1 cellular context compared by ENCODE assay signal in the genomic region with DNA sequence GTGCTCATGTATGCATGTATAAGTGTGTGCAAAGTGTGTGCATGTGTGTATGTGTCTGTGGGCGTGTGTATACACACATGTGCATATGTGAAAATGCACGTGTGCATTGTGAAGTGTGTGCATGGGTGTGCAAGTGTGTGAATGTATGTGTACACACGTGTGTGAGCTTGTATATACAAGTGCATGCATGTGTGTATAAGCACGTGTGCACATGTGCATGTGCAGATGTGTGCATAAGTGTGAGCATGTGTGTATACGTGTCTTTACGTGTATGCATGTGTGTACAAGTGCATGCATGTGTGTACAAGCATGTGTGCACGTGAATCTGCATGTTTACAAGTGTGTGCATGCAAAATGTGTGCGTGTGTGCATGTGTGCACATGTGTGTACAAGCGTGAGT.
A peak's percentile ranks its signal among the peaks of the same experiment; 100 is the strongest.
TF ChIP-seq lines count a peak whose summit lies in the region.

No MANE protein-coding gene starts in this region.

TF ChIP-seq in WTC11, 78 proteins besides CTCF, POLR2A, EP300 and RAD21 (continued from another document):
- TF ChIP-seq, protein P1, sequence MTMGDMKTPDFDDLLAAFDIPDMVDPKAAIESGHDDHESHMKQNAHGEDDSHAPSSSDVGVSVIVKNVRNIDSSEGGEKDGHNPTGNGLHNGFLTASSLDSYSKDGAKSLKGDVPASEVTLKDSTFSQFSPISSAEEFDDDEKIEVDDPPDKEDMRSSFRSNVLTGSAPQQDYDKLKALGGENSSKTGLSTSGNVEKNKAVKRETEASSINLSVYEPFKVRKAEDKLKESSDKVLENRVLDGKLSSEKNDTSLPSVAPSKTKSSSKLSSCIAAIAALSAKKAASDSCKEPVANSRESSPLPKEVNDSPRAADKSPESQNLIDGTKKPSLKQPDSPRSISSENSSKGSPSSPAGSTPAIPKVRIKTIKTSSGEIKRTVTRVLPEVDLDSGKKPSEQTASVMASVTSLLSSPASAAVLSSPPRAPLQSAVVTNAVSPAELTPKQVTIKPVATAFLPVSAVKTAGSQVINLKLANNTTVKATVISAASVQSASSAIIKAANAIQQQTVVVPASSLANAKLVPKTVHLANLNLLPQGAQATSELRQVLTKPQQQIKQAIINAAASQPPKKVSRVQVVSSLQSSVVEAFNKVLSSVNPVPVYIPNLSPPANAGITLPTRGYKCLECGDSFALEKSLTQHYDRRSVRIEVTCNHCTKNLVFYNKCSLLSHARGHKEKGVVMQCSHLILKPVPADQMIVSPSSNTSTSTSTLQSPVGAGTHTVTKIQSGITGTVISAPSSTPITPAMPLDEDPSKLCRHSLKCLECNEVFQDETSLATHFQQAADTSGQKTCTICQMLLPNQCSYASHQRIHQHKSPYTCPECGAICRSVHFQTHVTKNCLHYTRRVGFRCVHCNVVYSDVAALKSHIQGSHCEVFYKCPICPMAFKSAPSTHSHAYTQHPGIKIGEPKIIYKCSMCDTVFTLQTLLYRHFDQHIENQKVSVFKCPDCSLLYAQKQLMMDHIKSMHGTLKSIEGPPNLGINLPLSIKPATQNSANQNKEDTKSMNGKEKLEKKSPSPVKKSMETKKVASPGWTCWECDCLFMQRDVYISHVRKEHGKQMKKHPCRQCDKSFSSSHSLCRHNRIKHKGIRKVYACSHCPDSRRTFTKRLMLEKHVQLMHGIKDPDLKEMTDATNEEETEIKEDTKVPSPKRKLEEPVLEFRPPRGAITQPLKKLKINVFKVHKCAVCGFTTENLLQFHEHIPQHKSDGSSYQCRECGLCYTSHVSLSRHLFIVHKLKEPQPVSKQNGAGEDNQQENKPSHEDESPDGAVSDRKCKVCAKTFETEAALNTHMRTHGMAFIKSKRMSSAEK (CRISPR knock-in tag; IDR thresholded peaks at IDR 0.05; ENCODE audit: borderline replicate concordance): no peak
- no peak for TF ChIP-seq ZNF671 (CRISPR knock-in tag; IDR thresholded peaks at IDR 0.05)
- TF ChIP-seq, protein P2, sequence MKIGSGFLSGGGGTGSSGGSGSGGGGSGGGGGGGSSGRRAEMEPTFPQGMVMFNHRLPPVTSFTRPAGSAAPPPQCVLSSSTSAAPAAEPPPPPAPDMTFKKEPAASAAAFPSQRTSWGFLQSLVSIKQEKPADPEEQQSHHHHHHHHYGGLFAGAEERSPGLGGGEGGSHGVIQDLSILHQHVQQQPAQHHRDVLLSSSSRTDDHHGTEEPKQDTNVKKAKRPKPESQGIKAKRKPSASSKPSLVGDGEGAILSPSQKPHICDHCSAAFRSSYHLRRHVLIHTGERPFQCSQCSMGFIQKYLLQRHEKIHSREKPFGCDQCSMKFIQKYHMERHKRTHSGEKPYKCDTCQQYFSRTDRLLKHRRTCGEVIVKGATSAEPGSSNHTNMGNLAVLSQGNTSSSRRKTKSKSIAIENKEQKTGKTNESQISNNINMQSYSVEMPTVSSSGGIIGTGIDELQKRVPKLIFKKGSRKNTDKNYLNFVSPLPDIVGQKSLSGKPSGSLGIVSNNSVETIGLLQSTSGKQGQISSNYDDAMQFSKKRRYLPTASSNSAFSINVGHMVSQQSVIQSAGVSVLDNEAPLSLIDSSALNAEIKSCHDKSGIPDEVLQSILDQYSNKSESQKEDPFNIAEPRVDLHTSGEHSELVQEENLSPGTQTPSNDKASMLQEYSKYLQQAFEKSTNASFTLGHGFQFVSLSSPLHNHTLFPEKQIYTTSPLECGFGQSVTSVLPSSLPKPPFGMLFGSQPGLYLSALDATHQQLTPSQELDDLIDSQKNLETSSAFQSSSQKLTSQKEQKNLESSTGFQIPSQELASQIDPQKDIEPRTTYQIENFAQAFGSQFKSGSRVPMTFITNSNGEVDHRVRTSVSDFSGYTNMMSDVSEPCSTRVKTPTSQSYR (CRISPR knock-in tag; IDR thresholded peaks at IDR 0.05): no peak
- 0 out of 2 replicates have a peak, but pooled peaks have one; percentile 11 for TF ChIP-seq E2F4 (CRISPR knock-in tag; IDR thresholded peaks at IDR 0.05; ENCODE audit: borderline replicate concordance, low read depth)
- no peak for TF ChIP-seq ZNF396 (CRISPR knock-in tag; IDR thresholded peaks at IDR 0.05; ENCODE audit: borderline replicate concordance)
- no peak for TF ChIP-seq TP53 (CRISPR knock-in tag; IDR thresholded peaks at IDR 0.05)
- TF ChIP-seq, protein P3, sequence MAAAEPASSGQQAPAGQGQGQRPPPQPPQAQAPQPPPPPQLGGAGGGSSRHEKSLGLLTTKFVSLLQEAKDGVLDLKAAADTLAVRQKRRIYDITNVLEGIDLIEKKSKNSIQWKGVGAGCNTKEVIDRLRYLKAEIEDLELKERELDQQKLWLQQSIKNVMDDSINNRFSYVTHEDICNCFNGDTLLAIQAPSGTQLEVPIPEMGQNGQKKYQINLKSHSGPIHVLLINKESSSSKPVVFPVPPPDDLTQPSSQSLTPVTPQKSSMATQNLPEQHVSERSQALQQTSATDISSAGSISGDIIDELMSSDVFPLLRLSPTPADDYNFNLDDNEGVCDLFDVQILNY (CRISPR knock-in tag; IDR thresholded peaks at IDR 0.05): no peak
- no peak for TF ChIP-seq E2F1 (CRISPR knock-in tag; IDR thresholded peaks at IDR 0.05)
- peak; percentile 9; the same call in 1 of the 2 replicates for TF ChIP-seq NFE2L1 (CRISPR knock-in tag; IDR thresholded peaks at IDR 0.05)
- no peak for TF ChIP-seq CDX4 (CRISPR knock-in tag; IDR thresholded peaks at IDR 0.05; ENCODE audit: borderline replicate concordance)
- no peak for TF ChIP-seq CBFB (CRISPR knock-in tag; IDR thresholded peaks at IDR 0.05; ENCODE audit: low read depth)
- TF ChIP-seq, protein P4, sequence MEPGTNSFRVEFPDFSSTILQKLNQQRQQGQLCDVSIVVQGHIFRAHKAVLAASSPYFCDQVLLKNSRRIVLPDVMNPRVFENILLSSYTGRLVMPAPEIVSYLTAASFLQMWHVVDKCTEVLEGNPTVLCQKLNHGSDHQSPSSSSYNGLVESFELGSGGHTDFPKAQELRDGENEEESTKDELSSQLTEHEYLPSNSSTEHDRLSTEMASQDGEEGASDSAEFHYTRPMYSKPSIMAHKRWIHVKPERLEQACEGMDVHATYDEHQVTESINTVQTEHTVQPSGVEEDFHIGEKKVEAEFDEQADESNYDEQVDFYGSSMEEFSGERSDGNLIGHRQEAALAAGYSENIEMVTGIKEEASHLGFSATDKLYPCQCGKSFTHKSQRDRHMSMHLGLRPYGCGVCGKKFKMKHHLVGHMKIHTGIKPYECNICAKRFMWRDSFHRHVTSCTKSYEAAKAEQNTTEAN (CRISPR knock-in tag; IDR thresholded peaks at IDR 0.05): peak; percentile 67; the same call in 1 of the 2 replicates
